Comparison of ENCODE assay signal across 17 cellular contexts in the genomic region with DNA sequence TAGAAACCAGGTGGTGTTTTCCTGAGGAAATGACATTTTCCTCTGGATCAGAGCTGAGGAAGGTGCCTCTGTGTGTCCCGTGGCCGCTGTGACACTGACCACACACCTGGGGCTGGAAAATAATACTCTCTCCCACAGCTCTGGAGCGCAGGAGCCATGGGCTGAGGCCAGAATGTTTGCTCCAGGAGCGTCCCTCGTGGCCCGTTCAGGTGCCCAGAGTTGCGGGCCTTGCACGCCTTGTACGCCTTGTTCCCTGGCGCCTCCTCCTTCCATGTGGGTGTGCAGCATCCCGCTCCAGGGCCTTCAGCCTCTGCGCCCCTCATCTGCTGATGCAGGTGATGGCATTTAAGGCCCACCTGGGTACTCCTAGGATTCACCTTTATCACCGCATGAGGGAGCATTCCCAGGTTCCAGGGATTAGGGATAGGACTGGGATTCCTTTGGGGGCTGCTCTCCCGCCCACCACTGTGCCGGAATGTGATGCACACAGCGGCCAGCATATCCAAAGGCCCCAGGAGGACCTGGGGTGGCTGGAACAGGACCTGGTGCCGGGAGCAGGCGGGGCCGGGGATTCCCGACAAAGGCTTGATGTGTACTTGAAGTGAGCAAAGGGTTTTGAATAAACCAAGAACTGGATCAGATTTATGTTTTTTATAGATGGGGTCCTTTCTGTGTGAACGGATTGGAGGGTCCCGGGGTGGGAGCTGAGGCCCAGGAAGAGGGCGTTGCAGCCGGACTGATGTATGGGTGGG.
"Had no signal": no experiment of that assay in that cellular context is flagged by ENCODE, and none has a peak within 500 bp of the region (broad histone marks: within the 10 kb centered on the region; RNA-seq: fewer than 3 reads in every experiment).

No MANE protein-coding gene starts in this region.

- H3K4me1 ChIP-seq: parathyroid adenoma, right lobe of liver had no signal

- DNase-seq: activated CD4-positive, alpha-beta T cell treated with anti-CD3 and anti-CD28 coated beads, Interleukin-2, amount 50 U/mL, for 1 hour; activated CD4-positive, CD25-positive, alpha-beta regulatory T cell treated with anti-CD3 and anti-CD28 coated beads, Interleukin-2, amount 50 U/mL, for 72 hours; activated naive CD4-positive, alpha-beta T cell treated with anti-CD3 and anti-CD28 coated beads for 36 hours; adrenal gland; effector memory CD8-positive, alpha-beta T cell; lower lobe of right lung; naive thymus-derived CD8-positive, alpha-beta T cell; right lobe of liver; small intestine; stimulated activated CD4-positive, alpha-beta T cell treated with anti-CD3 and anti-CD28 coated beads, Interleukin-15, amount 100 ng/mL, for 24 hours; stimulated activated CD4-positive, alpha-beta T cell treated with anti-CD3 and anti-CD28 coated beads, Interleukin-4, amount 100 ng/mL, for 1 hour; upper lobe of left lung had no signal

- H3K27ac ChIP-seq: adrenal gland, hepatocyte, lower lobe of right lung, neutrophil, parathyroid adenoma, right lobe of liver, thoracic aorta, upper lobe of left lung had no signal

- H3K4me3 Mint-ChIP-seq: activated naive CD4-positive, alpha-beta T cell treated with anti-CD3 and anti-CD28 coated beads for 36 hours; effector memory CD8-positive, alpha-beta T cell; naive thymus-derived CD8-positive, alpha-beta T cell had no signal

- H3K9me3 ChIP-seq: adrenal gland, lower lobe of right lung, neutrophil, right lobe of liver, thoracic aorta had no signal

- H3K36me3 ChIP-seq: adrenal gland had no signal

- H3K27ac Mint-ChIP-seq: activated naive CD4-positive, alpha-beta T cell treated with anti-CD3 and anti-CD28 coated beads for 36 hours; activated T-helper 2 cell treated with anti-CD3 and anti-CD28 coated beads, Interferon-gamma antibody, Interleukin-2, Interleukin-4, amounts not matched to agents 10 μg/mL and 5 μg/mL and 100 μg/mL, durations not matched to agents 14 hours and 24 hours and 36 hours; naive thymus-derived CD8-positive, alpha-beta T cell had no signal

- H3K9ac ChIP-seq: parathyroid adenoma had no signal

- ATAC-seq: effector memory CD8-positive, alpha-beta T cell; lower lobe of right lung; naive thymus-derived CD8-positive, alpha-beta T cell; right lobe of liver had no signal

- H3K27me3 Mint-ChIP-seq: effector memory CD8-positive, alpha-beta T cell; naive thymus-derived CD8-positive, alpha-beta T cell had no signal

- H2AFZ ChIP-seq: hepatocyte, parathyroid adenoma had no signal

- H3K27me3 ChIP-seq: adrenal gland, hepatocyte, neutrophil, right lobe of liver, upper lobe of left lung had no signal

- H3K9me3 Mint-ChIP-seq: activated T-helper 2 cell treated with anti-CD3 and anti-CD28 coated beads, Interferon-gamma antibody, Interleukin-2, Interleukin-4, amounts not matched to agents 10 μg/mL and 5 μg/mL and 100 μg/mL, durations not matched to agents 14 hours and 24 hours and 36 hours; effector memory CD8-positive, alpha-beta T cell had no signal

- H3K4me3 ChIP-seq: adrenal gland, hepatocyte, lower lobe of right lung, right lobe of liver, thoracic aorta, upper lobe of left lung had no signal

- H3K4me2 ChIP-seq: hepatocyte had no signal
